8 cellular contexts compared by ENCODE assay signal in genomic region chr2:156110890-156111289, GRCh38.
A peak's percentile ranks its signal among the peaks of the same experiment; 100 is the strongest.
DNase-seq lines count a peak whose midpoint lies in the region; FAIRE-seq and TF ChIP-seq lines count a peak whose summit lies in the region.

No MANE protein-coding gene starts in this region.

- H3K9me3 Mint-ChIP-seq in H9: no peaks in the 10 kb centered on the region

- no CpG with 5 or more reads among the region's 2 CpGs for WGBS in H9 (ENCODE audit: extremely low coverage, insufficient read length, low lambda C conversion rate)

- no peak overlapping the region for H2BK12ac ChIP-seq in H9 (ENCODE audit: insufficient read length, low read depth, low read length)

- no peak overlapping the region for H2BK120ac ChIP-seq in H9 (ENCODE audit: low read depth, low read length, poor library complexity, severe bottlenecking)

- H3K27ac ChIP-seq in H9 (ENCODE audit: insufficient read length, low read depth, low read length): no peak overlapping the region

- H3K4me1 Mint-ChIP-seq in H9: peaks cover 0 to 2% of the 10 kb centered on the region in 2 experiments; a peak in 1 of 4 replicates

- H3K4me2 ChIP-seq in H9 (ENCODE audit: insufficient read depth, insufficient read length, low read length): no peak overlapping the region

- DNase-seq in SIG-M5 treated with dmso at 0.1 percent for 504 hours (lab: John Stamatoyannopoulos, UW; ENCODE audit: unreplicated experiment) (peak; percentile 56), SIG-M5 (lab: John Stamatoyannopoulos, UW) (no peak), H9 (peak; percentile 62), Kasumi-1 (lab: John Stamatoyannopoulos, UW) (peak; percentile 22 to 26), bronchial epithelial cell (ENCODE audit: low read depth) (peak; percentile 32), COR-L47 (lab: John Stamatoyannopoulos, UW) (no peak), HTR-8/SVneo (ENCODE audit: insufficient read length, low spot score) (no peak), germinal center (ENCODE audit: low spot score) (no peak)

- H3K4me1 ChIP-seq in H9 (ENCODE audit: insufficient read depth, low read length): no peaks in the 10 kb centered on the region

- no peaks in the 10 kb centered on the region for H3K9me3 ChIP-seq in H9 (ENCODE audit: control insufficient read depth, low read depth, low read length)

- no peak overlapping the region for H2AK5ac ChIP-seq in H9 (ENCODE audit: insufficient read length, low read length)

- no peak overlapping the region for H3K14ac ChIP-seq in H9 (ENCODE audit: insufficient read depth, low read length)

- no peak overlapping the region for H3K18ac ChIP-seq in H9 (ENCODE audit: insufficient read length, low read depth, low read length)

- no peaks in the 10 kb centered on the region for H3K79me1 ChIP-seq in H9 (ENCODE audit: insufficient read depth, low read depth, low read length, poor library complexity, severe bottlenecking)

- H4K91ac ChIP-seq in H9 (ENCODE audit: insufficient read length, low read depth, low read length): no peak overlapping the region

- peak; percentile 67 for TF ChIP-seq CTCF in H9 (conservative IDR thresholded peaks at IDR 0.05)
- peak; percentile 24 for TF ChIP-seq CTCF in bronchial epithelial cell (IDR thresholded peaks at IDR 0.05; ENCODE audit: insufficient read depth, low read length, severe bottlenecking)

- no peak overlapping the region for H3K4ac ChIP-seq in H9 (ENCODE audit: low read depth, low read length)

- H3K4me3 Mint-ChIP-seq in H9: no peak overlapping the region

- H3K9ac ChIP-seq in H9 (ENCODE audit: extremely low read depth, insufficient read length, low read length): no peak overlapping the region

- H4K20me1 ChIP-seq in H9 (ENCODE audit: control insufficient read depth, insufficient read depth, insufficient read length): no peaks in the 10 kb centered on the region

- no peak overlapping the region for H2BK15ac ChIP-seq in H9 (ENCODE audit: low read depth, low read length)

- H3K27ac Mint-ChIP-seq in H9: no peak overlapping the region

- no peaks in the 10 kb centered on the region for H3K27me3 Mint-ChIP-seq in H9 (ENCODE audit: low read depth)

- H3K23ac ChIP-seq in H9 (ENCODE audit: insufficient read length, low read depth, low read length): no peak overlapping the region

- no peaks in the 10 kb centered on the region for H3K36me3 ChIP-seq in bronchial epithelial cell (ENCODE audit: control insufficient read depth, insufficient read depth, low read length)

- H3K23me2 ChIP-seq in H9 (ENCODE audit: insufficient read length, low read depth, low read length, poor library complexity, severe bottlenecking): no peaks in the 10 kb centered on the region

- H3K56ac ChIP-seq in H9 (ENCODE audit: insufficient read length, low read depth, low read length): no peak overlapping the region

- no peak overlapping the region for H3K4me3 ChIP-seq in bronchial epithelial cell (ENCODE audit: low read depth, low read length)

- H2BK20ac ChIP-seq in H9 (ENCODE audit: low read depth, low read length, poor library complexity, severe bottlenecking): no peak overlapping the region

- no peaks in the 10 kb centered on the region for H3K79me2 ChIP-seq in H9 (ENCODE audit: insufficient read depth, low read length)

- H3T11ph ChIP-seq in H9 (ENCODE audit: low read length): no peak overlapping the region

- H2BK5ac ChIP-seq in H9 (ENCODE audit: insufficient read length, low read length): no peak overlapping the region

- H2AFZ ChIP-seq in H9 (ENCODE audit: low read length): no peak overlapping the region

- FAIRE-seq in bronchial epithelial cell (lab: Jason Lieb, UNC): no peak
- FAIRE-seq in HTR-8/SVneo (lab: Jason Lieb, UNC): no peak

- H3K27me3 ChIP-seq in H9 (ENCODE audit: insufficient read depth, low read length) (no peaks in the 10 kb centered on the region), bronchial epithelial cell (ENCODE audit: control insufficient read depth, insufficient read depth, low read length) (no peaks in the 10 kb centered on the region)

- H4K5ac ChIP-seq in H9 (ENCODE audit: insufficient read length, low read depth, low read length): no peak overlapping the region

- H3K36me3 Mint-ChIP-seq in H9 (ENCODE audit: insufficient read depth in 1 of 3, low read depth in 3 of 3): no peaks in the 10 kb centered on the region

- no peak overlapping the region for H4K8ac ChIP-seq in H9 (replicated peaks; ENCODE audit: insufficient read length, low read depth, low read length)

Comparison
In these comparisons a context has a peak if more than half of its experiments do, and no peak if none do; other contexts are left out.
1. DNase-seq: peak in SIG-M5 treated with dmso at 0.1 percent for 504 hours (single experiment), H9 (single experiment), Kasumi-1 (2 of 2) and bronchial epithelial cell (single experiment); none in SIG-M5 (single experiment), COR-L47 (single experiment), HTR-8/SVneo (single experiment) and germinal center (single experiment).